In the genomic region with DNA sequence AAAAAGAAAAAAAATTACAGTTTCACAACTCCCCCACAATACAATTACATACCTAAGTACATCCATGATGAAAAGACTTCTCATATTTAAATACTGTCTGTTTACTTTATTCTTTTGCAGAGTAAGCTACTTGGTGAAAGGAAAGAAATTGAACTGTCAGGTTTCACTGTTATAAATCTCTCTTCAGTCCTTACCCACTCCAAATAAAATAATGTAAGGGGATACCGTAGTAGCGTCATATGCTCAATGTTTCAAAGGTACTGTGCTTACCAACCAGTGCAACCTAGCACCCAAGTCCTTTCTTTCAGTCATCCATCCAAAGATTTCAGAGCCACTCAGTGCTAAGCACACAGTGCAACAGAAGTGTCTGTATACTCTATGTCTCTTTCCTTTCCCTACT, we compare ENCODE assay signal across 30 cellular contexts.
"Had no signal": no experiment of that assay in that cellular context is flagged by ENCODE, and none has a peak within 500 bp of the region (broad histone marks: within the 10 kb centered on the region; RNA-seq: fewer than 3 reads in every experiment).

No MANE protein-coding gene starts in this region.

- H3K27me3 Mint-ChIP-seq: activated CD4-positive, alpha-beta T cell treated with anti-CD3 and anti-CD28 coated beads, Interleukin-2, amount 10 ng/mL, durations not matched to agents 24 days and 14 days; activated CD8-positive, alpha-beta T cell treated with anti-CD3 and anti-CD28 coated beads for 36 hours; T-cell had no signal

- H3K27ac Mint-ChIP-seq: activated CD4-positive, alpha-beta T cell treated with anti-CD3 and anti-CD28 coated beads, Interleukin-2, amount 10 ng/mL, durations not matched to agents 24 days and 14 days; activated naive CD4-positive, alpha-beta T cell treated with anti-CD3 and anti-CD28 coated beads for 36 hours; activated T-cell treated with anti-CD3 and anti-CD28 coated beads, Interleukin-2, amount 50 U/mL, for 72 hours had no signal

- H3K4me3 Mint-ChIP-seq: activated CD4-positive, alpha-beta T cell treated with anti-CD3 and anti-CD28 coated beads, Interleukin-2, amount 10 ng/mL, durations not matched to agents 24 days and 14 days; activated CD8-positive, alpha-beta T cell treated with anti-CD3 and anti-CD28 coated beads for 36 hours; activated naive CD4-positive, alpha-beta T cell treated with anti-CD3 and anti-CD28 coated beads for 36 hours; activated T-cell treated with anti-CD3 and anti-CD28 coated beads, Interleukin-2, amount 50 U/mL, for 72 hours; T-cell had no signal

- ATAC-seq: activated CD8-positive, alpha-beta T cell treated with anti-CD3 and anti-CD28 coated beads for 36 hours; activated T-cell treated with anti-CD3 and anti-CD28 coated beads, Interleukin-2, amount 50 U/mL, for 72 hours; body of pancreas; K562; PC-3; SK-N-SH treated with all-trans-retinoic acid at 6 μM for 48 hours; T-cell had no signal

- H3K9me3 ChIP-seq: adrenal gland, body of pancreas, breast epithelium, Peyer's patch had no signal

- H3K9me3 Mint-ChIP-seq: activated naive CD4-positive, alpha-beta T cell treated with anti-CD3 and anti-CD28 coated beads for 36 hours had no signal

- DNase-seq: activated CD4-positive, alpha-beta T cell treated with anti-CD3 and anti-CD28 coated beads, Interleukin-2, amount 10 ng/mL, durations not matched to agents 24 days and 14 days; activated CD4-positive, alpha-beta T cell treated with anti-CD3 and anti-CD28 coated beads, Interleukin-2, amount 50 U/mL, for 4 hours; activated CD8-positive, alpha-beta T cell treated with anti-CD3 and anti-CD28 coated beads for 36 hours; activated gamma-delta T cell treated with Interleukin-2 at 50 U/mL for 16 hours; activated naive CD4-positive, alpha-beta T cell treated with anti-CD3 and anti-CD28 coated beads for 36 hours; activated T-cell treated with anti-CD3 and anti-CD28 coated beads, Interleukin-2, amount 50 U/mL, for 1 hour; activated T-cell treated with anti-CD3 and anti-CD28 coated beads, Interleukin-2, amount 50 U/mL, for 72 hours; adrenal gland; body of pancreas; NCI-H1092 treated with DMSO at 0.1 percent for 48 hours; NCI-H1417; NCI-H146; NCI-H187; NCI-H2081 treated with DMSO at 0.1 percent for 48 hours; NCI-H226; NCI-H446 treated with DMSO at 0.1 percent for 48 hours; NCI-H526; NCI-H748 treated with DMSO at 0.1 percent for 48 hours; NK-92 treated with Interleukin-12 subunit alpha and Interleukin-12 subunit beta, amount 100 ng/mL, for 24 hours; PC-3; Peyer's patch; RPMI8226; SIG-M5; T-cell; T-helper 2 cell; T-helper 9 cell; WERI-Rb-1 had no signal
